14 cellular contexts compared by ENCODE assay signal in the genomic region with DNA sequence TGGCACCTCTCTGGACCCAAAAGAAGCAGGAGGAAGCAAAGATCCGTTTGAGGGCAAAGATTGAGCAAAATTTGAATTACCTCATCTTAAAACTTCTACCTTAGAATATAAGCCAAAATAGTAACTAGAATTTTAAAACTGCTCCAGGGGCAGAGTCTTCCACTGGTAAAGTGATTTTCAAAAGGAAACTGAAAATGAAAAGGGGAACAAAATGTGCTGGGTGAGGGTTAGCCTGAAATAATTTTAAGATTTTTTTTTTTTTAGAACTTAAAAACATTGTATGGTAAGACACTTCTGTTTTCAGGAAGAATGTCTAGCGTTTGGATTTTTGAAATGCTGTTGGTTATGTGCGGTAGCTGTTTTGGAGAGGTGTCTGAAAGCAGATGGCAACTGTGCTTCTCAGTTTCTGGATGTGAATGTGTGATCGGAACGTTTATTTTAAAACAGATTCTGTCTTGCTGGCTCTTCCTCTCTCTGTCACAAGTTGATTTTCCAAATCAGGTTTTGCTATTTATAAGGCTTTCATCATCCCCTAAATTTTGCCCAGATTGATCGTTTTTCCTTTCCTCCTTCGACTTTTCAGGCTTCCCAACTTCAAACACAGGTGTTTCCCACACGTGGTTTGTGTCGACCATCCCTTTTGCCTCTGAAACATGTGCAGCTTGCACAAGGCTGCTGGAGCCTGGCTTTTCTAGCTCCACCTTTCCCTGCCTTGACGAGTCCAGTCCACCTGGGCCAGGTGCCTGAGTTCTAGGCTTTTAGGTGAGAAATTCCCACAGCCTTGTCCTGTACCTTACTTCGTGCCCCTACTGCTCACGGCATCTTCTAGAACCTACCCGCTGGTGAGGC. TPM values are rescaled to one million over a fixed set of nuclear protein-coding genes. Genes with fewer than 3 reads are reported as not detected.
DNase-seq lines count a peak whose midpoint lies in the region; ATAC-seq and TF ChIP-seq lines count a peak whose summit lies in the region.
"Had no signal": no experiment of that assay in that cellular context is flagged by ENCODE, and none has a peak within 500 bp of the region (broad histone marks: within the 10 kb centered on the region; RNA-seq: fewer than 3 reads in every experiment).

No MANE protein-coding gene starts in this region.

- peak; percentile 25 for ATAC-seq in GM21447 (IDR thresholded peaks at IDR 0.05; ENCODE audit: unreplicated experiment)
- ATAC-seq in upper lobe of left lung (ENCODE audit: low FRiP score in 2 of 2), result no peak
- ATAC-seq: activated CD4-positive, alpha-beta T cell treated with anti-CD3 and anti-CD28 coated beads for 36 hours; HCT116; sciatic nerve had no signal

- peaks cover 4% of the 10 kb centered on the region for H3K4me1 ChIP-seq in CD8-positive, alpha-beta memory T cell (ENCODE audit: insufficient read depth, low read length)
- peaks cover 14 to 34% (median 22%) of the 10 kb centered on the region in 4 donors for H3K4me1 ChIP-seq in upper lobe of left lung

- no peak for TF ChIP-seq POLR2A in upper lobe of left lung (IDR thresholded peaks at IDR 0.05)

- TF ChIP-seq EP300 in upper lobe of left lung (IDR thresholded peaks at IDR 0.05), result no peak

- no peaks in the 10 kb centered on the region for H3K9me3 Mint-ChIP-seq in CD8-positive, alpha-beta memory T cell

- POLR2A ChIA-PET in CD8-positive, alpha-beta memory T cell (lab: Charles Lee), result no interaction called here

- no peaks in the 10 kb centered on the region for H3K36me3 ChIP-seq in CD8-positive, alpha-beta memory T cell (ENCODE audit: insufficient read depth, low read length)
- H3K36me3 ChIP-seq in upper lobe of left lung, result peaks cover 0 to 7% (median 0%) of the 10 kb centered on the region in 4 donors

- H3K27ac Mint-ChIP-seq in CD8-positive, alpha-beta memory T cell, result no peak overlapping the region
- H3K27ac Mint-ChIP-seq: activated CD4-positive, alpha-beta T cell treated with anti-CD3 and anti-CD28 coated beads for 36 hours had no signal

- 51 to 54% methylated on average over 13 of the region's 13 CpGs for WGBS in upper lobe of left lung, 2 donors

- peak overlapping the region; percentile 66 for H3K4me3 ChIP-seq in GM12864 (ENCODE audit: low read depth, low read length)
- no peak overlapping the region for H3K4me3 ChIP-seq in CD8-positive, alpha-beta memory T cell (ENCODE audit: low read length)
- no peak overlapping the region for H3K4me3 ChIP-seq in upper lobe of left lung

- peaks cover 21 to 58% of the 10 kb centered on the region in 2 donors for H3K27me3 Mint-ChIP-seq in CD8-positive, alpha-beta memory T cell

- H3K4me1 Mint-ChIP-seq in CD8-positive, alpha-beta memory T cell, result peaks cover 9 to 23% (median 19%) of the 10 kb centered on the region in 3 donors

- H3K9me3 ChIP-seq in CD8-positive, alpha-beta memory T cell (ENCODE audit: low read length), result no peaks in the 10 kb centered on the region
- H3K9me3 ChIP-seq in upper lobe of left lung, result no peaks in the 10 kb centered on the region

- CTCF ChIA-PET in CD8-positive, alpha-beta memory T cell (lab: Charles Lee), result no interaction called here

- TF ChIP-seq CTCF in GM12864 (IDR thresholded peaks at IDR 0.05; ENCODE audit: low read depth, low read length, missing control alignments) (no peak), upper lobe of left lung (IDR thresholded peaks at IDR 0.05) (no peak)

- H3K36me3 Mint-ChIP-seq in CD8-positive, alpha-beta memory T cell, result no peaks in the 10 kb centered on the region

- no peak for DNase-seq in GM12864 (ENCODE audit: low read depth)
- peak; percentile 46 for DNase-seq in SIG-M5 (lab: John Stamatoyannopoulos, UW)
- DNase-seq in mesenteric fat pad (ENCODE audit: low spot score), result peak; percentile 64
- no peak for DNase-seq in CD8-positive, alpha-beta memory T cell
- DNase-seq in upper lobe of left lung, result no peak
- DNase-seq in UCSD-AML1 (lab: John Stamatoyannopoulos, UW; ENCODE audit: unreplicated experiment), result no peak
- DNase-seq in activated CD8-positive, alpha-beta memory T cell treated with anti-CD3 and anti-CD28 coated beads, Interleukin-2, amount 50 U/mL, for 48 hours, result no peak
- DNase-seq: activated CD4-positive, alpha-beta T cell treated with anti-CD3 and anti-CD28 coated beads for 36 hours; amniotic stem cell; COR-L47; NCI-H1105 treated with DMSO at 0.1 percent for 48 hours had no signal

- H3K27ac ChIP-seq in CD8-positive, alpha-beta memory T cell (ENCODE audit: low read depth, low read length), result no peak overlapping the region
- H3K27ac ChIP-seq in upper lobe of left lung, result peak overlapping the region in 2 of 4 donors; percentile 46 to 55

- H3K27me3 ChIP-seq in CD8-positive, alpha-beta memory T cell (ENCODE audit: insufficient read depth, low read length, poor library complexity, severe bottlenecking), result peaks cover 21% of the 10 kb centered on the region
- no peaks in the 10 kb centered on the region for H3K27me3 ChIP-seq in upper lobe of left lung

- no peak overlapping the region for H3K4me3 Mint-ChIP-seq in CD8-positive, alpha-beta memory T cell
- H3K4me3 Mint-ChIP-seq: activated CD4-positive, alpha-beta T cell treated with anti-CD3 and anti-CD28 coated beads for 36 hours had no signal

RNA-seq across cellular contexts. Expression of a gene that starts 3.3 kb away (rescaled TPM):
- 23.5 TPM for total RNA-seq in mesenteric fat pad
- total RNA-seq in CD8-positive, alpha-beta memory T cell, result under 1 TPM; 0.31 to 0.79 TPM
- polyA plus RNA-seq in CD8-positive, alpha-beta memory T cell, result not detected
- 10 to 100 TPM; 15.0 to 47.1 (median 31.2) TPM for total RNA-seq in upper lobe of left lung

RNA-seq across cellular contexts. Expression of a gene that starts 42.8 kb away (rescaled TPM):
- total RNA-seq in mesenteric fat pad (194 TPM), upper lobe of left lung (10 to 100 TPM in 5 of 6 donors, 1 to 10 TPM in 1; 3.6 to 41.5 (median 14.1) TPM)
- not detected for total RNA-seq in CD8-positive, alpha-beta memory T cell
- not detected for polyA plus RNA-seq in CD8-positive, alpha-beta memory T cell
- total RNA-seq: activated CD4-positive, alpha-beta T cell treated with anti-CD3 and anti-CD28 coated beads for 36 hours had no signal

Comparison
In these comparisons a context has a peak if more than half of its experiments do, and no peak if none do; other contexts are left out.
1. DNase-seq: peak in SIG-M5 (single experiment) and mesenteric fat pad (single experiment); none in GM12864 (single experiment), CD8-positive, alpha-beta memory T cell (0 of 5), upper lobe of left lung (0 of 2), UCSD-AML1 (single experiment) and activated CD8-positive, alpha-beta memory T cell treated with anti-CD3 and anti-CD28 coated beads, Interleukin-2, amount 50 U/mL, for 48 hours (single experiment).
2. RNA of a gene that starts 3.3 kb away (total RNA-seq): 15.0 to 47.1 TPM in upper lobe of left lung and 23.5 TPM in mesenteric fat pad (single experiment); 0.31 to 0.79 TPM in CD8-positive, alpha-beta memory T cell; every median in the first group is over 4 times any median in the second.